ENCODE assay signal across 12 cellular contexts in the genomic region with DNA sequence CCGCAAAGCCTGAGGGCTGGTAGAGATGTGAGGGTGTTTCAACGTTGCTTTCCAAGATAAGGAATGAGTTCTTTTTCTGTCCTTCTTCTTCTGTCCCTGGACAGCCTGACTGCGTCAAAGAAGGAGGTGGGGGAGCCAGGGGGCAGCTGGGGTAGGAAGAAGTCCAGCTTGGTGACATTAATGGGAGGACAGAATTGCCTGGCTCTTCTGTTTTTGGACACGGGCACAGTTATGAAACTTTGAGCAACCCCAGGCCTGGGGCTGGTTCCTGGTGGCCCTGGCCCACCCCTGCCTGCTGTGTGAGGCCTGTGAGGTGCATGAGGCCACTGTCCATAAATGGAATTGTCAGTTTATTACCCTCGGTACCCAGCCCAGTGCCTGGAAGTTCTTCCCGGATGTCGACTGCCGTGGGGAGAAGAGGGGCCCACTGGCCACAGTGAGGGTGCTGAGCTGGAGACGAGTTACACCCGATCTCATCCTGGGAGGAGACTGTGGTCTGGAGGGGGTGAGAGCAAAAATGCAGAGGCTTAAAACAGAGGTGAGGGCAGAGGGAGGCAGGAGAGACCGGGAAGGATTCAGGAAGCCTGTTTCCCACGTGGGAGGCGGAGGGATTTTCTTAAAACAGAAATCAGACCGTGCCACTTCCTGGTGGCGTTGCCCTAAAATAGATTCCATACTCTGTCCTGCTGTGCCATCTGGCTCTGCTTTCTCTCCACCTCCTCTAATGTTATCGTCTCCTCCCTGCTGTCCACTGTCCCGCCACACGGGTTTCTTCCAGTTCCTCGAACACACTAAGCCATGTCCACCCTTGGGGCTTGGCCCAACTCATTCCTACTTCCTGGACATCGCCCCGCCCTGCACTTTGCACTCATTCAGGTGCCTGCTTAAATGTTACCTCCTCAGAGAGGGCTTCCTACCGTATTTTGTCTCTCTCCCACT. TPM values are rescaled to one million over a fixed set of nuclear protein-coding genes. Genes with fewer than 3 reads are reported as not detected.
DNase-seq lines count a peak whose midpoint lies in the region; ATAC-seq and TF ChIP-seq lines count a peak whose summit lies in the region.
"Had no signal": no experiment of that assay in that cellular context is flagged by ENCODE, and none has a peak within 500 bp of the region (broad histone marks: within the 10 kb centered on the region; RNA-seq: fewer than 3 reads in every experiment).

No MANE protein-coding gene starts in this region.

- H3K4me3 ChIP-seq in AG10803 (ENCODE audit: low read length) (no peak overlapping the region), esophagus (ENCODE audit: low read depth in 1 of 2, low read length in 2 of 2) (no peak overlapping the region)

- H3K27ac ChIP-seq in esophagus (ENCODE audit: low read depth in 2 of 2, low read length in 1 of 2), result peak overlapping the region; percentile 6 to 36

- H3K27ac Mint-ChIP-seq in HFFc6, result no peak overlapping the region
- H3K27ac Mint-ChIP-seq: CD4-positive, alpha-beta T cell; natural killer cell treated with Interleukin-12 subunit alpha and Interleukin-12 subunit beta and Interleukin-15 and Interleukin-18, amount 100 ng/mL, for 72 hours had no signal

- H3K36me3 Mint-ChIP-seq in HFFc6 (ENCODE audit: low read depth), result no peaks in the 10 kb centered on the region
- H3K36me3 Mint-ChIP-seq: natural killer cell treated with Interleukin-12 subunit alpha and Interleukin-12 subunit beta and Interleukin-15 and Interleukin-18, amount 100 ng/mL, for 72 hours had no signal

- intact Hi-C loops in posterior vena cava (cut with DNase I), result no loop called here

- H3K4me1 Mint-ChIP-seq in HFFc6 (ENCODE audit: low read depth), result peaks cover 44% of the 10 kb centered on the region

- H3K9me3 Mint-ChIP-seq in HFFc6, result no peaks in the 10 kb centered on the region
- H3K9me3 Mint-ChIP-seq: CD4-positive, alpha-beta T cell; natural killer cell treated with Interleukin-12 subunit alpha and Interleukin-12 subunit beta and Interleukin-15 and Interleukin-18, amount 100 ng/mL, for 72 hours had no signal

- DNase-seq in AG10803 (ENCODE audit: low read depth) (peak; percentile 35), M059J (ENCODE audit: low read depth) (peak; percentile 23), posterior vena cava (ENCODE audit: low spot score) (peak; percentile 64), NCI-H1417 (lab: John Stamatoyannopoulos, UW) (no peak), hepatic stellate cell (ENCODE audit: low spot score) (no peak), HFFc6 (no peak)
- DNase-seq: CD4-positive, alpha-beta T cell; NCI-H774 had no signal

- no peaks in the 10 kb centered on the region for H3K27me3 ChIP-seq in esophagus (ENCODE audit: control insufficient read depth in 1 of 2, insufficient read depth in 2 of 2, low read length in 2 of 2)

- no peaks in the 10 kb centered on the region for H3K36me3 ChIP-seq in esophagus (ENCODE audit: control insufficient read depth in 2 of 2, insufficient read depth in 2 of 2, low read length in 1 of 2)

- no peaks in the 10 kb centered on the region for H3K9me3 ChIP-seq in esophagus (ENCODE audit: control insufficient read depth in 2 of 2, insufficient read depth in 1 of 2, low read depth in 1 of 2, low read length in 1 of 2)

- H3K27me3 Mint-ChIP-seq in HFFc6 (ENCODE audit: insufficient read depth), result peaks cover 5% of the 10 kb centered on the region

- H3K4me1 ChIP-seq in esophagus (ENCODE audit: control insufficient read depth in 2 of 2, insufficient read depth in 2 of 2, low read length in 1 of 2), result peaks cover 3 to 6% of the 10 kb centered on the region in 2 donors

- TF ChIP-seq CTCF in AG10803 (conservative IDR thresholded peaks at IDR 0.05; ENCODE audit: low read length) (no peak), HFFc6 (IDR thresholded peaks at IDR 0.05) (no peak)

- 60 to 62% methylated on average over 22 of the region's 22 CpGs for WGBS in esophagus, 2 donors

- ATAC-seq in HG03460 (IDR thresholded peaks at IDR 0.05; ENCODE audit: unreplicated experiment), result no peak
- ATAC-seq: natural killer cell treated with Interleukin-12 subunit alpha and Interleukin-12 subunit beta and Interleukin-15 and Interleukin-18, amount 100 ng/mL, for 72 hours had no signal

- H3K4me3 Mint-ChIP-seq in HFFc6, result no peak overlapping the region; the same call in 1 of the 2 replicates
- H3K4me3 Mint-ChIP-seq: CD4-positive, alpha-beta T cell; natural killer cell treated with Interleukin-12 subunit alpha and Interleukin-12 subunit beta and Interleukin-15 and Interleukin-18, amount 100 ng/mL, for 72 hours had no signal

RNA-seq across cellular contexts. Expression of a gene that starts 59.7 kb away (rescaled TPM):
- total RNA-seq in M059J (2014; rRNA removed; shearing (Covaris generic)), result 1.6 and 2.4 TPM in 2 replicates
- polyA plus RNA-seq in esophagus, result under 1 TPM; 0.49 to 0.64 TPM
- 10 to 100 TPM in 1 of 2 donors, 1 to 10 TPM in 1; 5.8 to 13.0 TPM for total RNA-seq in posterior vena cava
- not detected for total RNA-seq in HFFc6 (2021; fragmentation: NEBNext Ultra II Directional; extraction: Animal tissue kit (Norgen Biotek cat#: 25700))
- total RNA-seq: T-helper 2 cell treated with Interferon-gamma antibody and Interleukin-4, amounts not matched to agents 100 ng/mL and 5 ng/mL, for 36 hours had no signal

Comparison
In these comparisons a context has a peak if more than half of its experiments do, and no peak if none do; other contexts are left out.
1. DNase-seq: peak in AG10803 (single experiment), M059J (single experiment) and posterior vena cava (single experiment); none in NCI-H1417 (0 of 3), hepatic stellate cell (single experiment) and HFFc6 (single experiment).